In the genomic region with DNA sequence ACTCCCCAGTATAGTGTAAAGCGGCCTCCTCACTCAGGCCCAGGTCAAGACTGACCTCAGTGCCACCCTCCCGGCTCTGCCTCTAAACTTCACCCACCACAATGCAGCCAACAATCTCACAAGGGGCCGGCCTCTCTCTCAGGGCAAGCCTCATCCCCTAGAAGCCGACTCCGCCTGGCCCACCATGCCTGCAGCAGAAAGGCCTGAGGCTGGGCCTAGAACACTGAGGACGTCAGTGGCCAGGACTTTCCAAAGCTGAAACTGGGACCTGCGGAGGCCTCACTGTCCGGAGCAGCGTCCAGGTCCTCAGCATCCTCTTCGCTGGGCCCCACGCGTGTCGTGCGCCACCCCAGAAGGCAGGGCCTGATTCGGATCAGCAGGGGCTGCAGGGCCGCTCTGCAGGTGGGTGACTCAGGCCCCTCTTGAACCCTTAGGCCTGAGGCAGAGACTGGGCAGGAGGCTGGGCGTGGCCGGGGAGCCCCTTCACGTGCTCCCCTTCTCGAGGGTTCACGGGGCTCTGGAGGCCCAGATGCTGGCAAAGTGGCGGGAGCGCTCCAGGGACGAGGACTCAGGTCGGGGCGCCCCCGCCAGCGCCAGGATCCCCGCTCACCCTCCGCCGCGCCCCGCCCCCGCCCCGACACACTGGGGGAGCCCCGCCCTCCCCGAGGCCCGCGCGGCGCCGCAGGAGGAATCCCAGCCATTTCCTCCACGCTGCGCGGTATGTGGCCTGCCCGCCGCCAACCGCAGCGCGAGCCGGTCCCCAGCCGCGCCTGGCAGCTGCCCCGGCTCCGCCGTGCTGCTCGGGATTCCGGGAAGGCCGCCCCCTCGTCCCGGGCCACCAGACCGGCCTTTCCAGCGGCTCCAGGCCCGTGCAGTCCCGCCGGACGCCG, we compare ENCODE assay signal across 8 cellular contexts. TPM values are rescaled to one million over a fixed set of nuclear protein-coding genes. Genes with fewer than 3 reads are reported as not detected.
DNase-seq lines count a peak whose midpoint lies in the region; ATAC-seq and TF ChIP-seq lines count a peak whose summit lies in the region.

No MANE protein-coding gene starts in this region.

- H3K27me3 ChIP-seq in mononuclear cell (ENCODE audit: insufficient read depth, low read length) = no peaks in the 10 kb centered on the region

- no peaks in the 10 kb centered on the region for H3K9me3 ChIP-seq in mononuclear cell (ENCODE audit: low read depth, low read length)

- peaks cover 45% of the 10 kb centered on the region for H3K4me1 Mint-ChIP-seq in stimulated activated naive CD8-positive, alpha-beta T cell treated with anti-CD3 and anti-CD28 coated beads, Interleukin-15, amount 100 ng/mL, for 72 hours

- peak; percentile 29 for TF ChIP-seq POLR2A in GM15510 (IDR thresholded peaks at IDR 0.05; ENCODE audit: borderline replicate concordance, extremely low read depth, insufficient read length)

- peak overlapping the region; percentile 4 for H3K4me3 ChIP-seq in mononuclear cell (ENCODE audit: low read length)

- peaks cover 98% of the 10 kb centered on the region for H3K4me1 ChIP-seq in mononuclear cell (ENCODE audit: insufficient read depth, low read length)

- ATAC-seq in stimulated activated naive CD8-positive, alpha-beta T cell treated with anti-CD3 and anti-CD28 coated beads, Interleukin-15, amount 100 ng/mL, for 72 hours = peak; percentile 8
- ATAC-seq in HG03520 (IDR thresholded peaks at IDR 0.05; ENCODE audit: unreplicated experiment) = no peak

- H3K9me3 Mint-ChIP-seq in stimulated activated naive CD8-positive, alpha-beta T cell treated with anti-CD3 and anti-CD28 coated beads, Interleukin-15, amount 100 ng/mL, for 72 hours = peaks cover 12 to 15% of the 10 kb centered on the region in 2 donors

- peak overlapping the region; percentile 18 to 84 for H3K4me3 Mint-ChIP-seq in stimulated activated naive CD8-positive, alpha-beta T cell treated with anti-CD3 and anti-CD28 coated beads, Interleukin-15, amount 100 ng/mL, for 72 hours

- DNase-seq in activated CD4-positive, alpha-beta T cell treated with anti-CD3 and anti-CD28 coated beads, Interleukin-2, amount 50 U/mL, for 48 hours = peak; percentile 58 to 64
- peak; percentile 53 for DNase-seq in effector CD8-positive, alpha-beta T cell (lab: John Stamatoyannopoulos, UW)
- peak; percentile 42 to 54 for DNase-seq in stimulated activated naive CD8-positive, alpha-beta T cell treated with anti-CD3 and anti-CD28 coated beads, Interleukin-15, amount 100 ng/mL, for 72 hours
- DNase-seq in GM19238 (ENCODE audit: insufficient read length, low spot score) = no peak
- DNase-seq in SKM-1 treated with dmso at 0.1 percent for 144 hours (lab: John Stamatoyannopoulos, UW; ENCODE audit: unreplicated experiment) = no peak

- no peaks in the 10 kb centered on the region for H3K27me3 Mint-ChIP-seq in stimulated activated naive CD8-positive, alpha-beta T cell treated with anti-CD3 and anti-CD28 coated beads, Interleukin-15, amount 100 ng/mL, for 72 hours

- H3K27ac Mint-ChIP-seq in stimulated activated naive CD8-positive, alpha-beta T cell treated with anti-CD3 and anti-CD28 coated beads, Interleukin-15, amount 100 ng/mL, for 72 hours = peak overlapping the region; percentile 52 to 55

RNA-seq across cellular contexts. Expression of gene PKDCC, which starts 53.1 kb away (rescaled TPM):
- not detected for total RNA-seq in mononuclear cell

Comparison
In these comparisons a context has a peak if more than half of its experiments do, and no peak if none do; other contexts are left out.
1. DNase-seq: peak in activated CD4-positive, alpha-beta T cell treated with anti-CD3 and anti-CD28 coated beads, Interleukin-2, amount 50 U/mL, for 48 hours (2 of 2), effector CD8-positive, alpha-beta T cell (single experiment) and stimulated activated naive CD8-positive, alpha-beta T cell treated with anti-CD3 and anti-CD28 coated beads, Interleukin-15, amount 100 ng/mL, for 72 hours (2 of 2); none in GM19238 (single experiment) and SKM-1 treated with dmso at 0.1 percent for 144 hours (single experiment).